In the genomic region with DNA sequence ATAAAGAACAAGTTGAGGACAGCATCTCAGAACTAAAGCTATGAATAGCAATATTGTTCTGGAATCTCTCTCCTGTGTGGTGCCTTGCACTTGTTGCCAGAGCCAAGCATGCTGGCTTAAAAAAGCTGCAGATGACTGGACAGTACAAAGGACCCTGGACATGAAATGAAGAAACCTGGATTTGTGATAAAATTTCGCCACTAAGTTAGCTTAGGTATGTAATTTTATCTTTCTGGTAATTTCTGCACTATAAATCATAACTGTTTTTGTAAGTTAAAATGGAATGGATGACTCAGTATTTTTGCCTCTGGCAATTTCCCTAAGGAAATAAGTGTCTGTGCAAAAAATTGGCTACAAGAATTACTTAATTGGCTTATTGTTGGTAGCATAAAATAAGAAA, we compare ENCODE assay signal across 1 cellular context.
A peak's percentile ranks its signal among the peaks of the same experiment; 100 is the strongest.
TF ChIP-seq lines count a peak whose summit lies in the region.

No MANE protein-coding gene starts in this region.

TF ChIP-seq in IMR-90, 13 proteins besides CTCF, POLR2A, EP300 and RAD21 (continued from another document):
- TF ChIP-seq, protein P1, sequence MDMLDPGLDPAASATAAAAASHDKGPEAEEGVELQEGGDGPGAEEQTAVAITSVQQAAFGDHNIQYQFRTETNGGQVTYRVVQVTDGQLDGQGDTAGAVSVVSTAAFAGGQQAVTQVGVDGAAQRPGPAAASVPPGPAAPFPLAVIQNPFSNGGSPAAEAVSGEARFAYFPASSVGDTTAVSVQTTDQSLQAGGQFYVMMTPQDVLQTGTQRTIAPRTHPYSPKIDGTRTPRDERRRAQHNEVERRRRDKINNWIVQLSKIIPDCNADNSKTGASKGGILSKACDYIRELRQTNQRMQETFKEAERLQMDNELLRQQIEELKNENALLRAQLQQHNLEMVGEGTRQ (IDR thresholded peaks at IDR 0.05; ENCODE audit: low read depth, low read length) = no peak
- TF ChIP-seq RCOR1 (IDR thresholded peaks at IDR 0.05; ENCODE audit: insufficient replicate concordance, low read length) (no peak), SMC3 (IDR thresholded peaks at IDR 0.05; ENCODE audit: low read depth, low read length) (no peak), FOS (IDR thresholded peaks at IDR 0.05; ENCODE audit: low read depth, low read length) (0 out of 2 replicates have a peak, but pooled peaks have one; percentile 20)
